25 cellular contexts compared by ENCODE assay signal in genomic region chr1:177746168-177746567, GRCh38.
"Had no signal": no experiment of that assay in that cellular context is flagged by ENCODE, and none has a peak within 500 bp of the region (broad histone marks: within the 10 kb centered on the region; RNA-seq: fewer than 3 reads in every experiment).

No MANE protein-coding gene starts in this region.

- H3K9me3 Mint-ChIP-seq: nephron progenitor cell had no signal

- H3K27me3 Mint-ChIP-seq: progenitor cell of endocrine pancreas; stimulated activated memory B cell treated with anti-CD40 and anti-IgM and Interleukin-4, amounts not matched to agents 10 μg/mL and 1 μg/mL and 100 μg/mL, for 72 hours had no signal

- DNase-seq: glutamatergic neuron; heart right ventricle; islet precursor cell; left ventricle myocardium superior; lower lobe of right lung; mammary epithelial cell; mesenchymal stem cell; naive B cell; natural killer cell; nephron progenitor cell; ovary; right cardiac atrium; sigmoid colon; stimulated activated CD4-positive, alpha-beta T cell treated with anti-CD3 and anti-CD28 coated beads, Interleukin-1b, Interleukin-23, amount 100 ng/mL, for 48 hours; stimulated activated CD4-positive, alpha-beta T cell treated with anti-CD3 and anti-CD28 coated beads, Interleukin-2, amount 100 ng/mL, for 48 hours; stimulated activated CD4-positive, alpha-beta T cell treated with anti-CD3 and anti-CD28 coated beads, Interleukin-4, amount 100 ng/mL, for 4 hours; stimulated activated CD8-positive, alpha-beta memory T cell treated with anti-CD3 and anti-CD28 coated beads, Interleukin-4, amount 100 ng/mL, for 48 hours; stimulated activated naive CD8-positive, alpha-beta T cell treated with anti-CD3 and anti-CD28 coated beads, Interleukin-15, Interleukin-2, amounts not matched to agents 100 U/mL and 50 U/mL, for 24 hours; stomach; testis; thyroid gland; transverse colon; upper lobe of right lung had no signal

- ATAC-seq: heart right ventricle; left ventricle myocardium superior; lower lobe of right lung; natural killer cell; right cardiac atrium; stimulated activated memory B cell treated with anti-CD40 and anti-IgM and Interleukin-4, amounts not matched to agents 10 μg/mL and 1 μg/mL and 100 μg/mL, for 72 hours; stimulated activated naive CD8-positive, alpha-beta T cell treated with anti-CD3 and anti-CD28 coated beads, Interleukin-15, Interleukin-2, amounts not matched to agents 100 U/mL and 50 U/mL, for 24 hours; upper lobe of right lung had no signal

- H3K36me3 Mint-ChIP-seq: naive B cell; natural killer cell; stimulated activated memory B cell treated with anti-CD40 and anti-IgM and Interleukin-4, amounts not matched to agents 10 μg/mL and 1 μg/mL and 100 μg/mL, for 72 hours had no signal

- H3K4me1 Mint-ChIP-seq: naive B cell; natural killer cell; nephron progenitor cell; stimulated activated memory B cell treated with anti-CD40 and anti-IgM and Interleukin-4, amounts not matched to agents 10 μg/mL and 1 μg/mL and 100 μg/mL, for 72 hours had no signal

- H3K4me3 Mint-ChIP-seq: naive B cell; natural killer cell; nephron progenitor cell; stimulated activated memory B cell treated with anti-CD40 and anti-IgM and Interleukin-4, amounts not matched to agents 10 μg/mL and 1 μg/mL and 100 μg/mL, for 72 hours had no signal

- H3K27ac Mint-ChIP-seq: naive B cell; natural killer cell; nephron progenitor cell; progenitor cell of endocrine pancreas; stimulated activated memory B cell treated with anti-CD40 and anti-IgM and Interleukin-4, amounts not matched to agents 10 μg/mL and 1 μg/mL and 100 μg/mL, for 72 hours had no signal
